In genomic region chr5:149872351-149873040, GRCh38 we compare ENCODE assay signal across 25 cellular contexts.
DNase-seq lines count a peak whose midpoint lies in the region; TF ChIP-seq lines count a peak whose summit lies in the region.
"Had no signal": no experiment of that assay in that cellular context is flagged by ENCODE, and none has a peak within 500 bp of the region (broad histone marks: within the 10 kb centered on the region; RNA-seq: fewer than 3 reads in every experiment).

No MANE protein-coding gene starts in this region.

- DNase-seq in mammary epithelial cell (no peak), MCF 10A (ENCODE audit: unreplicated experiment) (no peak), progenitor cell of endocrine pancreas (ENCODE audit: low spot score, unreplicated experiment) (no peak), cortex of kidney (lab: John Stamatoyannopoulos, UW) (no peak), spleen (no peak), MG63 (no peak)
- no peak for DNase-seq in stimulated activated CD4-positive, alpha-beta T cell treated with anti-CD3 and anti-CD28 coated beads, Interleukin-15, amount 100 ng/mL, for 24 hours
- DNase-seq: activated CD8-positive, alpha-beta T cell treated with anti-CD3 and anti-CD28 coated beads for 36 hours; activated effector memory CD4-positive, alpha-beta T cell treated with Interleukin-2 at 50 U/mL for 16 hours; activated naive CD8-positive, alpha-beta T cell treated with anti-CD3 and anti-CD28 coated beads for 36 hours; body of pancreas; CD4-positive, alpha-beta T cell; effector memory CD4-positive, alpha-beta T cell; erythroblast; foreskin keratinocyte; GDM1; hypothalamus; NCI-H1092 treated with DMSO at 0.1 percent for 48 hours; NCI-H1930; stimulated activated CD4-positive, alpha-beta T cell treated with anti-CD3 and anti-CD28 coated beads, Interleukin-4, amount 100 ng/mL, for 24 hours; stimulated activated naive CD4-positive, alpha-beta T cell; T-helper 9 cell; thyroid gland had no signal

- in situ Hi-C loops in mammary epithelial cell (cut with MboI; ENCODE audit: low sequenced_read_pairs in 2 of 2): no loop called here

- H3K27me3 ChIP-seq in mammary epithelial cell (ENCODE audit: insufficient read depth, low read length) (no peaks in the 10 kb centered on the region), iPS-15b (ENCODE audit: control insufficient read depth, insufficient read depth, low read length) (no peaks in the 10 kb centered on the region), spleen (replicated peaks in 1 of 7) (no peaks in the 10 kb centered on the region), MG63 (0 out of 2 replicates have a peak, but pooled peaks cover 2% of the 10 kb centered on the region)
- H3K27me3 ChIP-seq: body of pancreas, foreskin keratinocyte, neutrophil, thyroid gland had no signal

- H3K36me3 Mint-ChIP-seq in MCF 10A (ENCODE audit: insufficient read depth, unreplicated experiment): no peaks in the 10 kb centered on the region
- no peaks in the 10 kb centered on the region for H3K36me3 Mint-ChIP-seq in progenitor cell of endocrine pancreas (ENCODE audit: insufficient read depth)
- H3K36me3 Mint-ChIP-seq: activated naive CD8-positive, alpha-beta T cell treated with anti-CD3 and anti-CD28 coated beads for 36 hours had no signal

- BruUV-seq in mammary epithelial cell (replicated peaks; lab: Mats Ljungman, UMichigan) (no TSS peak), MCF 10A (replicated peaks; lab: Mats Ljungman, UMichigan) (no TSS peak)

- POLR2A ChIA-PET in MCF 10A (lab: Yijun Ruan, JAX): interaction anchor here (0.6 to 4.9 kb wide), 5 partner anchors 9 to 135 kb away, joined by 3 to 18 read pairs (median 4); partner anchors contain the start of gene SLC26A2

- intact Hi-C loops in mammary epithelial cell (cut with micrococcal nuclease) (no loop called here), MCF 10A (cut with micrococcal nuclease) (no loop called here), spleen (cut with DNase I; ENCODE audit: low total_unique reads) (no loop called here)

- H3K79me2 ChIP-seq in mammary epithelial cell (ENCODE audit: insufficient read depth, low read length): no peaks in the 10 kb centered on the region

- H2AFZ ChIP-seq in mammary epithelial cell (ENCODE audit: low read depth, low read length): peak overlapping the region; percentile 18

- CTCF ChIA-PET in mammary epithelial cell (lab: Charles Lee; ENCODE audit: low non-redundant PET) (interaction anchor here (0.6 kb wide), 1 partner anchor 124 kb away, joined by 3 read pairs; no protein-coding TSS in a partner anchor), MCF 10A (lab: Yijun Ruan, JAX) (interaction anchor here (0.5 to 33.7 kb wide), 11 partner anchors 23 to 867 kb away, joined by 3 to 845 read pairs (median 3); partner anchors contain the start of gene SLC26A2)

- H3K4me1 ChIP-seq in mammary epithelial cell (ENCODE audit: insufficient read depth, low read length) (no peaks in the 10 kb centered on the region), iPS-15b (ENCODE audit: control insufficient read depth, insufficient read depth, low read length) (no peaks in the 10 kb centered on the region), spleen (no peaks in the 10 kb centered on the region)
- H3K4me1 ChIP-seq: body of pancreas, foreskin keratinocyte, thyroid gland had no signal

- H3K9me3 ChIP-seq in mammary epithelial cell (replicated peaks; ENCODE audit: insufficient read depth, low read length) (no peaks in the 10 kb centered on the region), iPS-15b (ENCODE audit: control insufficient read depth, insufficient read depth, low read length) (no peaks in the 10 kb centered on the region), spleen (no peaks in the 10 kb centered on the region), MG63 (no peaks in the 10 kb centered on the region)
- H3K9me3 ChIP-seq: body of pancreas, neutrophil, thyroid gland had no signal

- no peak overlapping the region for H3K4me2 ChIP-seq in mammary epithelial cell (ENCODE audit: insufficient read depth, low read depth, low read length)

- H3K9ac ChIP-seq in mammary epithelial cell (ENCODE audit: insufficient read depth, low read length) (no peak overlapping the region), iPS-15b (ENCODE audit: low read depth, low read length) (peak overlapping the region; percentile 24)

- H3K4me1 Mint-ChIP-seq in MCF 10A (ENCODE audit: insufficient read depth, unreplicated experiment): peaks cover 4% of the 10 kb centered on the region
- peaks cover 5% of the 10 kb centered on the region for H3K4me1 Mint-ChIP-seq in progenitor cell of endocrine pancreas (ENCODE audit: low read depth)
- H3K4me1 Mint-ChIP-seq: activated naive CD8-positive, alpha-beta T cell treated with anti-CD3 and anti-CD28 coated beads for 36 hours had no signal

- no peak overlapping the region for H3K4me3 Mint-ChIP-seq in MCF 10A (ENCODE audit: unreplicated experiment)
- no peak overlapping the region for H3K4me3 Mint-ChIP-seq in progenitor cell of endocrine pancreas (ENCODE audit: low read depth)
- H3K4me3 Mint-ChIP-seq: activated CD8-positive, alpha-beta T cell treated with anti-CD3 and anti-CD28 coated beads for 36 hours; activated naive CD8-positive, alpha-beta T cell treated with anti-CD3 and anti-CD28 coated beads for 36 hours; CD4-positive, alpha-beta T cell had no signal

- H3K4me3 ChIP-seq in mammary epithelial cell (replicated peaks in 1 of 3; ENCODE audit: insufficient read depth in 1 of 3, low read depth in 2 of 3, low read length in 3 of 3) (no peak overlapping the region), iPS-15b (ENCODE audit: low read depth, low read length) (no peak overlapping the region), spleen (no peak overlapping the region), MG63 (no peak overlapping the region)
- H3K4me3 ChIP-seq: body of pancreas, thyroid gland had no signal

- H3K9me3 Mint-ChIP-seq in MCF 10A (ENCODE audit: unreplicated experiment) (no peaks in the 10 kb centered on the region), progenitor cell of endocrine pancreas (ENCODE audit: low read depth) (no peaks in the 10 kb centered on the region)
- H3K9me3 Mint-ChIP-seq: activated CD8-positive, alpha-beta T cell treated with anti-CD3 and anti-CD28 coated beads for 36 hours; activated naive CD8-positive, alpha-beta T cell treated with anti-CD3 and anti-CD28 coated beads for 36 hours; CD4-positive, alpha-beta T cell had no signal

- no peak for TF ChIP-seq POLR2A in spleen (IDR thresholded peaks at IDR 0.05)

- H3K27me3 Mint-ChIP-seq in MCF 10A (ENCODE audit: insufficient read depth, unreplicated experiment) (no peaks in the 10 kb centered on the region), progenitor cell of endocrine pancreas (peaks cover 6% of the 10 kb centered on the region)
- H3K27me3 Mint-ChIP-seq: activated CD8-positive, alpha-beta T cell treated with anti-CD3 and anti-CD28 coated beads for 36 hours; CD4-positive, alpha-beta T cell had no signal

- H3K27ac Mint-ChIP-seq in MCF 10A (ENCODE audit: low read depth, unreplicated experiment): no peak overlapping the region
- peak overlapping the region; percentile 77 for H3K27ac Mint-ChIP-seq in progenitor cell of endocrine pancreas
- H3K27ac Mint-ChIP-seq: activated CD8-positive, alpha-beta T cell treated with anti-CD3 and anti-CD28 coated beads for 36 hours; activated naive CD8-positive, alpha-beta T cell treated with anti-CD3 and anti-CD28 coated beads for 36 hours; CD4-positive, alpha-beta T cell had no signal

- dilution Hi-C loops in mammary epithelial cell (cut with HindIII; ENCODE audit: low sequenced_read_pairs): no loop called here

- H4K20me1 ChIP-seq in mammary epithelial cell (ENCODE audit: insufficient read depth, low read length): no peaks in the 10 kb centered on the region

- TF ChIP-seq CTCF in mammary epithelial cell (conservative IDR thresholded peaks at IDR 0.05 in 1 of 2, IDR thresholded peaks at IDR 0.05 in 1 of 2; ENCODE audit: extremely low read depth in 1 of 2, insufficient read depth in 1 of 2, low read depth in 1 of 2, low read length in 2 of 2) (no peak), MCF 10A (IDR thresholded peaks at IDR 0.05; ENCODE audit: unreplicated experiment) (no peak), progenitor cell of endocrine pancreas (IDR thresholded peaks at IDR 0.05; ENCODE audit: unreplicated experiment) (no peak), spleen (IDR thresholded peaks at IDR 0.05 in 8 of 11, conservative IDR thresholded peaks at IDR 0.05 in 3 of 11) (no peak)

- H3K27ac ChIP-seq in mammary epithelial cell (ENCODE audit: insufficient read depth, low read depth, low read length) (no peak overlapping the region), spleen (no peak overlapping the region)
- H3K27ac ChIP-seq: body of pancreas, foreskin keratinocyte, neutrophil, thyroid gland had no signal

- no peaks in the 10 kb centered on the region for H3K36me3 ChIP-seq in mammary epithelial cell (ENCODE audit: insufficient read depth, low read length)
- no peaks in the 10 kb centered on the region for H3K36me3 ChIP-seq in iPS-15b (ENCODE audit: control insufficient read depth, insufficient read depth, low read length)
- H3K36me3 ChIP-seq in spleen: no peaks in the 10 kb centered on the region
- no peaks in the 10 kb centered on the region for H3K36me3 ChIP-seq in MG63
- H3K36me3 ChIP-seq: neutrophil, thyroid gland had no signal

- 57% methylated on average over 11 of the region's 11 CpGs for WGBS in mammary epithelial cell (ENCODE audit: low coverage, missing lambda C conversion rate)
- WGBS in spleen, 5 donors: 73 to 91% (median 88%) methylated on average over 11 of the region's 11 CpGs
